8 cellular contexts compared by ENCODE assay signal in genomic region chr7:94657771-94658693, GRCh38. TPM values are rescaled to one million over a fixed set of nuclear protein-coding genes. Genes with fewer than 3 reads are reported as not detected.
DNase-seq lines count a peak whose midpoint lies in the region; ATAC-seq and TF ChIP-seq lines count a peak whose summit lies in the region.

No MANE protein-coding gene starts in this region.

- DNase-seq in DMS 273 treated with DMSO at 0.1 percent for 48 hours (lab: John Stamatoyannopoulos, UW) (peak; percentile 94), KBM-7 (peak; percentile 98), PC-9 (peak; percentile 82 to 86)
- peak; percentile 94 for DNase-seq in activated T-cell treated with anti-CD3 and anti-CD28 coated beads, Interleukin-2, amount 50 U/mL, for 4 hours
- DNase-seq in naive thymus-derived CD4-positive, alpha-beta T cell = peak; percentile 83 to 97 (median 95)
- DNase-seq in stimulated activated CD8-positive, alpha-beta memory T cell treated with anti-CD3 and anti-CD28 coated beads, Interleukin-7, amount 100 ng/mL, for 4 hours (ENCODE audit: low read depth in 2 of 2) = peak; percentile 89 to 91

- in situ Hi-C loops in KBM-7 (cut with MboI; ENCODE audit: low pct_unique_long_range_greater_than_20kb, low sequenced_read_pairs) = no loop called here

- TF ChIP-seq CTCF in PC-9 (conservative IDR thresholded peaks at IDR 0.05) = no peak

- H3K4me3 Mint-ChIP-seq in activated T-cell treated with anti-CD3 and anti-CD28 coated beads, Interleukin-2, amount 50 U/mL, for 4 hours = peak overlapping the region; percentile 86
- H3K4me3 Mint-ChIP-seq in naive thymus-derived CD4-positive, alpha-beta T cell = peak overlapping the region; percentile 83 to 91 (median 88)

- H3K79me2 ChIP-seq in PC-9 (ENCODE audit: low read depth) = peaks cover 13% of the 10 kb centered on the region

- POLR2A ChIA-PET in PC-9 (lab: Charles Lee; ENCODE audit: unreplicated experiment) = interaction anchor here (0.6 to 0.7 kb wide), 2 partner anchors 148 to 655 kb away, joined by 3 read pairs; no protein-coding TSS in a partner anchor
- POLR2A ChIA-PET in naive thymus-derived CD4-positive, alpha-beta T cell (lab: Charles Lee) = interaction anchor here (0.6 to 1.3 kb wide), 3 partner anchors 330 to 1540 kb away, joined by 3 read pairs; partner anchors contain the start of gene SAMD9

- H2AFZ ChIP-seq in PC-9 = no peak overlapping the region

- peaks cover 17% of the 10 kb centered on the region for H3K4me1 ChIP-seq in PC-9 (replicated peaks; ENCODE audit: insufficient read depth)
- peaks cover 15 to 16% of the 10 kb centered on the region in 2 donors for H3K4me1 ChIP-seq in naive thymus-derived CD4-positive, alpha-beta T cell (ENCODE audit: control insufficient read depth in 2 of 2, insufficient read depth in 2 of 2, low read length in 2 of 2)

- peaks cover 18% of the 10 kb centered on the region for H3F3A ChIP-seq in PC-9 (ENCODE audit: insufficient read depth, low read depth)

- no peaks in the 10 kb centered on the region; the same call in 1 of the 2 replicates for H3K9me3 ChIP-seq in PC-9 (ENCODE audit: insufficient read depth, low read depth)
- no peaks in the 10 kb centered on the region for H3K9me3 ChIP-seq in naive thymus-derived CD4-positive, alpha-beta T cell (ENCODE audit: control insufficient read depth in 2 of 3, low read length in 3 of 3)

- no peaks in the 10 kb centered on the region for H4K20me1 ChIP-seq in PC-9 (ENCODE audit: insufficient read depth)

- H3K36me3 Mint-ChIP-seq in activated T-cell treated with anti-CD3 and anti-CD28 coated beads, Interleukin-2, amount 50 U/mL, for 4 hours (ENCODE audit: insufficient read depth) = no peaks in the 10 kb centered on the region
- no peaks in the 10 kb centered on the region for H3K36me3 Mint-ChIP-seq in naive thymus-derived CD4-positive, alpha-beta T cell

- BruUV-seq in PC-9 (replicated peaks; lab: Mats Ljungman, UMichigan) = no TSS peak

- no peaks in the 10 kb centered on the region for H3K9me3 Mint-ChIP-seq in activated T-cell treated with anti-CD3 and anti-CD28 coated beads, Interleukin-2, amount 50 U/mL, for 4 hours
- H3K9me3 Mint-ChIP-seq in naive thymus-derived CD4-positive, alpha-beta T cell = peaks cover 0 to 13% (median 0%) of the 10 kb centered on the region in 11 donors

- H3K9me2 ChIP-seq in PC-9 (ENCODE audit: insufficient read depth) = no peaks in the 10 kb centered on the region

- CTCF ChIA-PET in PC-9 (lab: Charles Lee) = no interaction called here
- CTCF ChIA-PET in naive thymus-derived CD4-positive, alpha-beta T cell (lab: Charles Lee) = no interaction called here

- no peak overlapping the region for H3K27ac ChIP-seq in PC-9
- no peak overlapping the region for H3K27ac ChIP-seq in naive thymus-derived CD4-positive, alpha-beta T cell (ENCODE audit: low read depth, low read length)

- H3K4me1 Mint-ChIP-seq in activated T-cell treated with anti-CD3 and anti-CD28 coated beads, Interleukin-2, amount 50 U/mL, for 4 hours (ENCODE audit: low read depth) = peaks cover 16% of the 10 kb centered on the region
- peaks cover 8 to 24% (median 17%) of the 10 kb centered on the region in 7 donors for H3K4me1 Mint-ChIP-seq in naive thymus-derived CD4-positive, alpha-beta T cell

- intact Hi-C loops in PC-9 (cut with micrococcal nuclease; ENCODE audit: unreplicated experiment) = loop anchor here (5.0 to 10.0 kb wide), 6 partner anchors 39 to 587 kb away; no protein-coding TSS in a partner anchor
- intact Hi-C loops in naive thymus-derived CD4-positive, alpha-beta T cell (cut with micrococcal nuclease) = loop anchor here (1.0 to 10.0 kb wide), 12 partner anchors 148 to 1826 kb away; partner anchors contain the start of genes BET1 (in 2 of the 2), COL1A2 (in 1 of the 2), PON2 (in 1 of the 2) and SAMD9 (in 1 of the 2)

- no peak overlapping the region for H3K4me3 ChIP-seq in PC-9
- H3K4me3 ChIP-seq in naive thymus-derived CD4-positive, alpha-beta T cell (ENCODE audit: low read length) = peak overlapping the region; percentile 85

- H3K27me3 Mint-ChIP-seq in activated T-cell treated with anti-CD3 and anti-CD28 coated beads, Interleukin-2, amount 50 U/mL, for 4 hours (ENCODE audit: low read depth) = peaks cover 22% of the 10 kb centered on the region
- peaks cover 11 to 28% (median 23%) of the 10 kb centered on the region in 5 donors for H3K27me3 Mint-ChIP-seq in naive thymus-derived CD4-positive, alpha-beta T cell

- no peaks in the 10 kb centered on the region for H3K36me3 ChIP-seq in PC-9 (ENCODE audit: low read depth)
- H3K36me3 ChIP-seq in naive thymus-derived CD4-positive, alpha-beta T cell (ENCODE audit: control insufficient read depth in 2 of 3, insufficient read depth in 3 of 3, low read length in 3 of 3) = no peaks in the 10 kb centered on the region

- H3K27me3 ChIP-seq in PC-9 (ENCODE audit: insufficient read depth, low read depth) = no peaks in the 10 kb centered on the region
- peaks cover 14 to 21% of the 10 kb centered on the region in 2 donors for H3K27me3 ChIP-seq in naive thymus-derived CD4-positive, alpha-beta T cell (ENCODE audit: control insufficient read depth in 2 of 2, insufficient read depth in 2 of 2, low read length in 2 of 2)

- H3K27ac Mint-ChIP-seq in naive thymus-derived CD4-positive, alpha-beta T cell = peak overlapping the region in 6 of 9 donors; percentile 17 to 84 (median 54)

- peak overlapping the region; percentile 47; the same call in 1 of the 2 replicates for H3K4me2 ChIP-seq in PC-9

- ATAC-seq in GM21737 (IDR thresholded peaks at IDR 0.05; ENCODE audit: unreplicated experiment) (peak; percentile 80), esophagus mucosa (peak; percentile 97)
- peak; percentile 86 to 89 for ATAC-seq in activated T-cell treated with anti-CD3 and anti-CD28 coated beads, Interleukin-2, amount 50 U/mL, for 4 hours
- peak; percentile 88 for ATAC-seq in naive thymus-derived CD4-positive, alpha-beta T cell

RNA-seq across cellular contexts. Expression of gene SGCE, which starts 2.1 kb away (rescaled TPM):
- total RNA-seq in PC-9 (2021) = 23.1 and 37.7 TPM in 2 replicates
- total RNA-seq in activated T-cell treated with anti-CD3 and anti-CD28 coated beads, Interleukin-2, amount 50 U/mL, for 4 hours = under 1 TPM; 0.45 to 0.73 (median 0.63) TPM
- 1.2 TPM for total RNA-seq in esophagus mucosa
- total RNA-seq in naive thymus-derived CD4-positive, alpha-beta T cell = under 1 TPM in 3 of 5 experiments, not detected in 2; 0.16 to 0.78 (median 0.19) TPM
- under 1 TPM; 0.08 to 0.43 TPM for polyA plus RNA-seq in naive thymus-derived CD4-positive, alpha-beta T cell

Comparison
In these comparisons a context has a peak if more than half of its experiments do, and no peak if none do; other contexts are left out.
1. RNA of gene SGCE, which starts 2.1 kb away (total RNA-seq): 23.1 to 37.7 TPM in PC-9; 1.2 TPM in esophagus mucosa (single experiment), 0.45 to 0.73 TPM in activated T-cell treated with anti-CD3 and anti-CD28 coated beads, Interleukin-2, amount 50 U/mL, for 4 hours and 0.16 to 0.78 TPM in naive thymus-derived CD4-positive, alpha-beta T cell; every median in the first group is over 10 times any median in the second.
2. Peak in every context shown above with its lines, with median percentiles within 50 percentile points of each other: DNase-seq and ATAC-seq.